In genomic region chr5:136132557-136133415, GRCh38 we compare ENCODE assay signal across 8 cellular contexts. TPM values are rescaled to one million over a fixed set of nuclear protein-coding genes. Genes with fewer than 3 reads are reported as not detected.
DNase-seq lines count a peak whose midpoint lies in the region; ATAC-seq and TF ChIP-seq lines count a peak whose summit lies in the region.

Gene SMAD5 (plus strand): TSS chr5:136132845. CDS start chr5:136153761, 20,916 bp downstream.

- peak within 1 kb of the TSS; percentile 60 to 90 (median 82) for H3K4me3 ChIP-seq in fibroblast of lung (replicated peaks in 1 of 4; ENCODE audit: control extremely low read depth in 1 of 4, insufficient read depth in 1 of 4, low read depth in 3 of 4, low read length in 4 of 4)
- peak within 1 kb of the TSS; percentile 59 for H3K4me3 ChIP-seq in naive thymus-derived CD4-positive, alpha-beta T cell (ENCODE audit: low read length)

- peak within 1 kb of the TSS; percentile 98 for H3K9ac ChIP-seq in fibroblast of lung (ENCODE audit: insufficient read depth, low read length)

- H3K36me3 ChIP-seq in fibroblast of lung (ENCODE audit: control insufficient read depth, insufficient read depth, low read length) = no peaks in the 10 kb centered on the region
- no peaks in the 10 kb centered on the region for H3K36me3 ChIP-seq in naive thymus-derived CD4-positive, alpha-beta T cell (ENCODE audit: control insufficient read depth in 2 of 3, insufficient read depth in 3 of 3, low read length in 3 of 3)

- H3K79me2 ChIP-seq in fibroblast of lung (ENCODE audit: control insufficient read depth, insufficient read depth, low read length) = peaks cover 50% of the 10 kb centered on the region

- POLR2A ChIA-PET in naive thymus-derived CD4-positive, alpha-beta T cell (lab: Charles Lee) = no interaction called here

- peaks cover 5 to 26% (median 18%) of the 10 kb centered on the region in 7 donors for H3K4me1 Mint-ChIP-seq in naive thymus-derived CD4-positive, alpha-beta T cell
- peaks cover 37% of the 10 kb centered on the region for H3K4me1 Mint-ChIP-seq in stimulated activated memory B cell treated with anti-CD40 and anti-IgM and Interleukin-4, amounts not matched to agents 10 μg/mL and 1 μg/mL and 100 μg/mL, for 72 hours

- no peaks in the 10 kb centered on the region for H3K9me3 ChIP-seq in fibroblast of lung (ENCODE audit: control insufficient read depth, insufficient read depth, low read depth, low read length)
- H3K9me3 ChIP-seq in naive thymus-derived CD4-positive, alpha-beta T cell (ENCODE audit: control insufficient read depth in 2 of 3, low read length in 3 of 3) = no peaks in the 10 kb centered on the region

- peak within 1 kb of the TSS; percentile 93 for H2AFZ ChIP-seq in fibroblast of lung (ENCODE audit: low read length)

- peaks cover 0 to 4% (median 0%) of the 10 kb centered on the region in 11 donors for H3K9me3 Mint-ChIP-seq in naive thymus-derived CD4-positive, alpha-beta T cell
- no peaks in the 10 kb centered on the region for H3K9me3 Mint-ChIP-seq in stimulated activated memory B cell treated with anti-CD40 and anti-IgM and Interleukin-4, amounts not matched to agents 10 μg/mL and 1 μg/mL and 100 μg/mL, for 72 hours

- H3K27me3 Mint-ChIP-seq in naive thymus-derived CD4-positive, alpha-beta T cell = peaks cover 21 to 66% (median 51%) of the 10 kb centered on the region in 5 donors
- H3K27me3 Mint-ChIP-seq in stimulated activated memory B cell treated with anti-CD40 and anti-IgM and Interleukin-4, amounts not matched to agents 10 μg/mL and 1 μg/mL and 100 μg/mL, for 72 hours = peaks cover 4% of the 10 kb centered on the region

- peak within 1 kb of the TSS; percentile 89 for H3K4me2 ChIP-seq in fibroblast of lung (ENCODE audit: extremely low read depth, insufficient read depth, low read length)

- CTCF ChIA-PET in naive thymus-derived CD4-positive, alpha-beta T cell (lab: Charles Lee) = no interaction called here

- no peaks in the 10 kb centered on the region for H3K27me3 ChIP-seq in fibroblast of lung (ENCODE audit: control insufficient read depth, insufficient read depth, low read length)
- H3K27me3 ChIP-seq in naive thymus-derived CD4-positive, alpha-beta T cell (ENCODE audit: control insufficient read depth in 2 of 2, insufficient read depth in 2 of 2, low read length in 2 of 2) = peaks cover 0 to 4% of the 10 kb centered on the region in 2 donors

- DNase-seq in DMS79 (lab: John Stamatoyannopoulos, UW) = peak; percentile 56
- DNase-seq in KBM-7 = peak; percentile 89
- DNase-seq in RKO (ENCODE audit: low spot score) = peak; percentile 92
- DNase-seq in activated T-helper 1 cell treated with anti-CD3 and anti-CD28 coated beads, Interleukin-2, amount 50 U/mL, for 16 hours (ENCODE audit: low read depth in 1 of 2, low spot score in 1 of 2) = peak; percentile 48 to 69
- peak; percentile 93 to 97 for DNase-seq in fibroblast of lung (ENCODE audit: low read depth in 2 of 2)
- peak in 8 of 9 donors; percentile 12 to 86 (median 43) for DNase-seq in naive thymus-derived CD4-positive, alpha-beta T cell

- H3K4me1 ChIP-seq in fibroblast of lung (ENCODE audit: control insufficient read depth, extremely low read depth, insufficient read depth, low read length) = peaks cover 8% of the 10 kb centered on the region
- peaks cover 0 to 4% of the 10 kb centered on the region in 2 donors for H3K4me1 ChIP-seq in naive thymus-derived CD4-positive, alpha-beta T cell (ENCODE audit: control insufficient read depth in 2 of 2, insufficient read depth in 2 of 2, low read length in 2 of 2)

- peak within 1 kb of the TSS; percentile 90 for H3K27ac ChIP-seq in fibroblast of lung (ENCODE audit: insufficient read depth, low read length)
- peak within 1 kb of the TSS; percentile 54 for H3K27ac ChIP-seq in naive thymus-derived CD4-positive, alpha-beta T cell (ENCODE audit: low read depth, low read length)

- in situ Hi-C loops in KBM-7 (cut with MboI; ENCODE audit: low pct_unique_long_range_greater_than_20kb, low sequenced_read_pairs) = no loop called here

- intact Hi-C loops in naive thymus-derived CD4-positive, alpha-beta T cell (cut with micrococcal nuclease) = loop anchor here in 1 of 2 donors (1.0 kb wide), 1 partner anchor 52 kb away; no protein-coding TSS in a partner anchor

- peak within 1 kb of the TSS in 5 of 9 donors; percentile 43 to 82 (median 64) for H3K27ac Mint-ChIP-seq in naive thymus-derived CD4-positive, alpha-beta T cell
- H3K27ac Mint-ChIP-seq in stimulated activated memory B cell treated with anti-CD40 and anti-IgM and Interleukin-4, amounts not matched to agents 10 μg/mL and 1 μg/mL and 100 μg/mL, for 72 hours = peak within 1 kb of the TSS; percentile 92

- H3K36me3 Mint-ChIP-seq in naive thymus-derived CD4-positive, alpha-beta T cell = peaks cover 0 to 3% (median 0%) of the 10 kb centered on the region in 5 donors
- H3K36me3 Mint-ChIP-seq in stimulated activated memory B cell treated with anti-CD40 and anti-IgM and Interleukin-4, amounts not matched to agents 10 μg/mL and 1 μg/mL and 100 μg/mL, for 72 hours = no peaks in the 10 kb centered on the region

- peaks cover 3% of the 10 kb centered on the region for H4K20me1 ChIP-seq in fibroblast of lung (ENCODE audit: control insufficient read depth, extremely low read depth, insufficient read depth, low read length)

- ATAC-seq in GM21717 (IDR thresholded peaks at IDR 0.05; ENCODE audit: unreplicated experiment) = peak; percentile 88
- ATAC-seq in naive thymus-derived CD4-positive, alpha-beta T cell = peak; percentile 89
- peak; percentile 95 for ATAC-seq in stimulated activated memory B cell treated with anti-CD40 and anti-IgM and Interleukin-4, amounts not matched to agents 10 μg/mL and 1 μg/mL and 100 μg/mL, for 72 hours

- TF ChIP-seq CTCF in fibroblast of lung (conservative IDR thresholded peaks at IDR 0.05 in 1 of 2, IDR thresholded peaks at IDR 0.05 in 1 of 2; ENCODE audit: low read depth in 1 of 2, low read length in 2 of 2) = no peak

- peak within 1 kb of the TSS; percentile 71 to 92 (median 87) for H3K4me3 Mint-ChIP-seq in naive thymus-derived CD4-positive, alpha-beta T cell
- H3K4me3 Mint-ChIP-seq in stimulated activated memory B cell treated with anti-CD40 and anti-IgM and Interleukin-4, amounts not matched to agents 10 μg/mL and 1 μg/mL and 100 μg/mL, for 72 hours = peak within 1 kb of the TSS; percentile 92

RNA-seq across cellular contexts. Expression of gene SMAD5, which starts in this region (rescaled TPM):
- 43.4 and 44.3 TPM in 2 replicates for total RNA-seq in fibroblast of lung
- 89.4 and 128 TPM in 2 replicates for polyA plus RNA-seq in fibroblast of lung
- polyA plus RNA-seq in fibroblast of lung (2012) = 27.1 and 31.8 TPM in 2 replicates
- 26.4 and 34.5 TPM in 2 replicates for polyA minus RNA-seq in fibroblast of lung (ENCODE audit: low replicate concordance)
- 10 to 100 TPM in 2 of 5 experiments, 1 to 10 TPM in 3; 1.8 to 17.6 (median 9.0) TPM for total RNA-seq in naive thymus-derived CD4-positive, alpha-beta T cell
- 1 to 10 TPM; 5.0 to 7.2 TPM for polyA plus RNA-seq in naive thymus-derived CD4-positive, alpha-beta T cell

Comparison
In these comparisons a context has a peak if more than half of its experiments do, and no peak if none do; other contexts are left out.
1. Peak in every context shown above with its lines: DNase-seq, ATAC-seq, H3K4me3 ChIP-seq and H3K27ac ChIP-seq.
2. DNase-seq: peak in every context shown above with its lines; median percentile 95 in fibroblast of lung; 92 in RKO; 89 in KBM-7; 58 in activated T-helper 1 cell treated with anti-CD3 and anti-CD28 coated beads, Interleukin-2, amount 50 U/mL, for 16 hours; 56 in DMS79; 43 in naive thymus-derived CD4-positive, alpha-beta T cell.